ENCODE assay signal across 17 cellular contexts in the genomic region with DNA sequence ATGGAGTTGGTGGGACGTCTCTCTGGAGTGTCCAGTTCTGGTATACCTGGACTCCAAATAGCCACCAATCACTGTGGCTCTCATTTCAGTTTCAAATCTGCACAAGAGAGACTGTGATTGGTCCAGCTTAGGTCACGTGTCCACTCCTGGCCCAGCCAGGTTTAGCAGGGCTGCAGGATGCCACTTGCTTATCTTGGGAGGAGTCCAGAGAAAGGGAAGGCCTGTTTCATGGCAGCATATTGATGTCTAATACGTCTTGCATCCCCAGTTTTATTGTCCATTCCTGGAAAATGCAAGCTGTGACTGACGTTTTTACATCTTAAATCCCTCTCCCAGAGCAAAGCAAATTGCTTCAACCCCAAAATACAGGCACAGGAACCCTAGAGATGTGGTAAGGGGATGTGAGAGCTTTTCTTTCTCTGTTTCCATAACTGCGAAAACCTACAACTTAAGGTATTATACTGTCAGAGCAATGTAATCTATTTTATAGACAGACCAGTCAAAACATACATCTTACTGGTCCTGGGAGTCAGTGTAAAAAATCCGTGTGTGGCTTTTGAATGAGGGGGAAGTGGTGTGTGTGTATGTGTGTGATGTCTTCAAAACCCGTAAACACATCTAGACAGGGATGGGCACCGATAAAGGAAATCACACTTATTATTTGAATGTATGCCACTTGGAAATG.
A peak's percentile ranks its signal among the peaks of the same experiment; 100 is the strongest.
DNase-seq lines count a peak whose midpoint lies in the region; ATAC-seq, FAIRE-seq and TF ChIP-seq lines count a peak whose summit lies in the region.
"Had no signal": no experiment of that assay in that cellular context is flagged by ENCODE, and none has a peak within 500 bp of the region (broad histone marks: within the 10 kb centered on the region; RNA-seq: fewer than 3 reads in every experiment).

No MANE protein-coding gene starts in this region.

- H3K27me3 ChIP-seq in ascending aorta, result no peaks in the 10 kb centered on the region
- H3K27me3 ChIP-seq in CD4-positive, alpha-beta T cell (ENCODE audit: control insufficient read depth, insufficient read depth, low read length), result no peaks in the 10 kb centered on the region
- H3K27me3 ChIP-seq: SJCRH30, tibial nerve had no signal

- no peak overlapping the region for H3K27ac Mint-ChIP-seq in CD4-positive, alpha-beta T cell
- H3K27ac Mint-ChIP-seq in progenitor cell of endocrine pancreas, result no peak overlapping the region
- H3K27ac Mint-ChIP-seq: activated naive CD8-positive, alpha-beta T cell treated with anti-CD3 and anti-CD28 coated beads for 36 hours; mesothelial cell of epicardium had no signal

- TF ChIP-seq CTCF in ascending aorta (IDR thresholded peaks at IDR 0.05), result no peak
- TF ChIP-seq CTCF in CD4-positive, alpha-beta T cell (IDR thresholded peaks at IDR 0.05), result no peak
- no peak for TF ChIP-seq CTCF in progenitor cell of endocrine pancreas (IDR thresholded peaks at IDR 0.05; ENCODE audit: unreplicated experiment)

- H3K4me3 Mint-ChIP-seq in CD4-positive, alpha-beta T cell, result no peak overlapping the region
- H3K4me3 Mint-ChIP-seq in progenitor cell of endocrine pancreas (ENCODE audit: low read depth), result no peak overlapping the region
- H3K4me3 Mint-ChIP-seq: activated naive CD8-positive, alpha-beta T cell treated with anti-CD3 and anti-CD28 coated beads for 36 hours; mesothelial cell of epicardium had no signal

- H3K9me3 ChIP-seq in ascending aorta, result no peaks in the 10 kb centered on the region
- H3K9me3 ChIP-seq in CD4-positive, alpha-beta T cell (ENCODE audit: control insufficient read depth, low read length), result no peaks in the 10 kb centered on the region
- H3K9me3 ChIP-seq: esophagus muscularis mucosa, SJCRH30, tibial nerve had no signal

- TF ChIP-seq POLR2A in H54 (IDR thresholded peaks at IDR 0.05; ENCODE audit: low read depth, low read length), result no peak

- no peak for FAIRE-seq in H54 (lab: Jason Lieb, UNC)
- FAIRE-seq: colon had no signal

- peak; percentile 48 for DNase-seq in A172 (ENCODE audit: low spot score)
- DNase-seq in H54 (ENCODE audit: insufficient read length, low spot score), result peak; percentile 28
- peak; percentile 40 for DNase-seq in RPMI8226
- peak; percentile 48 for DNase-seq in hepatic stellate cell (ENCODE audit: low spot score)
- no peak for DNase-seq in ascending aorta (ENCODE audit: low spot score in 2 of 2)
- DNase-seq in CD4-positive, alpha-beta T cell, result no peak
- no peak for DNase-seq in progenitor cell of endocrine pancreas (ENCODE audit: low spot score, unreplicated experiment)
- DNase-seq in NCI-H1694 treated with DMSO at 0.1 percent for 48 hours (lab: John Stamatoyannopoulos, UW), result no peak
- DNase-seq: activated naive CD8-positive, alpha-beta T cell treated with anti-CD3 and anti-CD28 coated beads for 36 hours; DMS153; H7; NCI-H1105 treated with DMSO at 0.1 percent for 48 hours had no signal

- no peaks in the 10 kb centered on the region for H3K4me1 Mint-ChIP-seq in CD4-positive, alpha-beta T cell (ENCODE audit: low read depth)
- peaks cover 8% of the 10 kb centered on the region for H3K4me1 Mint-ChIP-seq in progenitor cell of endocrine pancreas (ENCODE audit: low read depth)
- H3K4me1 Mint-ChIP-seq: activated naive CD8-positive, alpha-beta T cell treated with anti-CD3 and anti-CD28 coated beads for 36 hours had no signal

- no peak overlapping the region for H3K4me3 ChIP-seq in ascending aorta
- H3K4me3 ChIP-seq: esophagus muscularis mucosa, SJCRH30, tibial nerve had no signal

- CTCF ChIA-PET in CD4-positive, alpha-beta T cell (lab: Charles Lee), result no interaction called here

- no peaks in the 10 kb centered on the region for H3K27me3 Mint-ChIP-seq in CD4-positive, alpha-beta T cell
- H3K27me3 Mint-ChIP-seq in progenitor cell of endocrine pancreas, result peaks cover 67% of the 10 kb centered on the region

- H3K36me3 Mint-ChIP-seq in CD4-positive, alpha-beta T cell (ENCODE audit: low read depth), result no peaks in the 10 kb centered on the region
- H3K36me3 Mint-ChIP-seq in progenitor cell of endocrine pancreas (ENCODE audit: insufficient read depth), result no peaks in the 10 kb centered on the region
- H3K36me3 Mint-ChIP-seq: activated naive CD8-positive, alpha-beta T cell treated with anti-CD3 and anti-CD28 coated beads for 36 hours; mesothelial cell of epicardium had no signal

- H3K27ac ChIP-seq in ascending aorta, result no peak overlapping the region
- H3K27ac ChIP-seq in CD4-positive, alpha-beta T cell (ENCODE audit: low read depth, low read length), result no peak overlapping the region
- H3K27ac ChIP-seq: esophagus muscularis mucosa, SJCRH30, tibial nerve had no signal

- intact Hi-C loops in ascending aorta (cut with DNase I), result no loop called here
- intact Hi-C loops in CD4-positive, alpha-beta T cell (cut with DNase I, micrococcal nuclease), result no loop called here

- ATAC-seq in CD4-positive, alpha-beta T cell (ENCODE audit: poor library complexity), result no peak

- H3K36me3 ChIP-seq in ascending aorta, result no peaks in the 10 kb centered on the region
- H3K36me3 ChIP-seq: esophagus muscularis mucosa, SJCRH30, tibial nerve had no signal

- POLR2A ChIA-PET in CD4-positive, alpha-beta T cell (lab: Charles Lee), result no interaction called here

- no peaks in the 10 kb centered on the region for H3K4me1 ChIP-seq in ascending aorta
- H3K4me1 ChIP-seq: esophagus muscularis mucosa, SJCRH30, tibial nerve had no signal

- H3K9me3 Mint-ChIP-seq in CD4-positive, alpha-beta T cell, result no peaks in the 10 kb centered on the region
- no peaks in the 10 kb centered on the region for H3K9me3 Mint-ChIP-seq in progenitor cell of endocrine pancreas (ENCODE audit: low read depth)
- H3K9me3 Mint-ChIP-seq: activated naive CD8-positive, alpha-beta T cell treated with anti-CD3 and anti-CD28 coated beads for 36 hours; mesothelial cell of epicardium had no signal

Comparison
In these comparisons a context has a peak if more than half of its experiments do, and no peak if none do; other contexts are left out.
1. DNase-seq: peak in A172 (single experiment), H54 (single experiment), RPMI8226 (single experiment) and hepatic stellate cell (single experiment); none in ascending aorta (0 of 2), CD4-positive, alpha-beta T cell (0 of 10), progenitor cell of endocrine pancreas (single experiment) and NCI-H1694 treated with DMSO at 0.1 percent for 48 hours (single experiment).